13 cellular contexts compared by ENCODE assay signal in genomic region chr7:104137971-104138370, GRCh38.
DNase-seq lines count a peak whose midpoint lies in the region; ATAC-seq, FAIRE-seq and TF ChIP-seq lines count a peak whose summit lies in the region.
"Had no signal": no experiment of that assay in that cellular context is flagged by ENCODE, and none has a peak within 500 bp of the region (broad histone marks: within the 10 kb centered on the region; RNA-seq: fewer than 3 reads in every experiment).

No MANE protein-coding gene starts in this region.

- 44% methylated on average over 7 of the region's 7 CpGs for WGBS in smooth muscle cell (ENCODE audit: low lambda C conversion rate)

- H3K4me3 Mint-ChIP-seq in GM23338 (no peak overlapping the region), Calu3 (ENCODE audit: low read depth, unreplicated experiment) (no peak overlapping the region)
- no peak overlapping the region for H3K4me3 Mint-ChIP-seq in activated naive CD4-positive, alpha-beta T cell treated with anti-CD3 and anti-CD28 coated beads for 36 hours

- H3K36me3 ChIP-seq in GM23338 (ENCODE audit: insufficient read depth), result no peaks in the 10 kb centered on the region
- H3K36me3 ChIP-seq in adipocyte (ENCODE audit: control insufficient read depth, insufficient read depth, low read length, severe bottlenecking), result peaks cover 15% of the 10 kb centered on the region
- no peaks in the 10 kb centered on the region for H3K36me3 ChIP-seq in smooth muscle cell (ENCODE audit: low read depth)

- FAIRE-seq in GM12891 (lab: Jason Lieb, UNC), result no peak

- H3K9me3 Mint-ChIP-seq in GM23338 (no peaks in the 10 kb centered on the region), Calu3 (ENCODE audit: low read depth, unreplicated experiment) (no peaks in the 10 kb centered on the region)
- H3K9me3 Mint-ChIP-seq in activated naive CD4-positive, alpha-beta T cell treated with anti-CD3 and anti-CD28 coated beads for 36 hours, result no peaks in the 10 kb centered on the region

- H3K36me3 Mint-ChIP-seq in GM23338 (ENCODE audit: low read depth) (peaks cover 7% of the 10 kb centered on the region; the same call in 1 of the 3 replicates), Calu3 (ENCODE audit: insufficient read depth, unreplicated experiment) (no peaks in the 10 kb centered on the region)
- H3K36me3 Mint-ChIP-seq in activated naive CD4-positive, alpha-beta T cell treated with anti-CD3 and anti-CD28 coated beads for 36 hours (ENCODE audit: low read depth), result peaks cover 25% of the 10 kb centered on the region

- H3K27me3 ChIP-seq in GM23338 (ENCODE audit: insufficient read depth) (no peaks in the 10 kb centered on the region), adipocyte (replicated peaks; ENCODE audit: control insufficient read depth, insufficient read depth, low read length) (no peaks in the 10 kb centered on the region), foreskin keratinocyte (no peaks in the 10 kb centered on the region), smooth muscle cell (ENCODE audit: low read depth) (no peaks in the 10 kb centered on the region)

- no peak for TF ChIP-seq CTCF in GM23338 (conservative IDR thresholded peaks at IDR 0.05; ENCODE audit: low read depth in 2 of 2)
- TF ChIP-seq CTCF in foreskin keratinocyte (conservative IDR thresholded peaks at IDR 0.05), result no peak
- no peak for TF ChIP-seq CTCF in smooth muscle cell (IDR thresholded peaks at IDR 0.05; ENCODE audit: borderline replicate concordance, insufficient read depth, poor library complexity, severe bottlenecking)
- TF ChIP-seq CTCF in Calu3 (IDR thresholded peaks at IDR 0.05; ENCODE audit: unreplicated experiment), result no peak

- no peak overlapping the region for H3K4me2 ChIP-seq in GM23338
- H3K4me2 ChIP-seq in smooth muscle cell, result peak overlapping the region; percentile 31

- intact Hi-C loops in Calu3 (cut with micrococcal nuclease; ENCODE audit: unreplicated experiment), result no loop called here
- intact Hi-C loops in activated naive CD4-positive, alpha-beta T cell treated with anti-CD3 and anti-CD28 coated beads for 36 hours (cut with micrococcal nuclease), result no loop called here

- H3K9me2 ChIP-seq in GM23338 (ENCODE audit: insufficient read depth), result no peaks in the 10 kb centered on the region

- H3K4me3 ChIP-seq in GM23338 (no peak overlapping the region), adipocyte (ENCODE audit: low read length) (no peak overlapping the region), smooth muscle cell (no peak overlapping the region)

- no peak overlapping the region for H3K27ac ChIP-seq in GM23338 (ENCODE audit: low read depth)
- H3K27ac ChIP-seq in foreskin keratinocyte, result no peak overlapping the region
- H3K27ac ChIP-seq in smooth muscle cell (ENCODE audit: low read depth), result peak overlapping the region; percentile 11

- H3F3A ChIP-seq in GM23338 (replicated peaks; ENCODE audit: low read depth) (no peaks in the 10 kb centered on the region), smooth muscle cell (ENCODE audit: low read depth) (no peaks in the 10 kb centered on the region)

- H3K4me1 ChIP-seq in GM23338 (ENCODE audit: insufficient read depth) (0 out of 2 replicates have a peak, but pooled peaks cover 3% of the 10 kb centered on the region), adipocyte (ENCODE audit: control insufficient read depth, insufficient read depth, low read length) (peaks cover 18% of the 10 kb centered on the region), foreskin keratinocyte (no peaks in the 10 kb centered on the region), smooth muscle cell (ENCODE audit: low read depth) (no peaks in the 10 kb centered on the region)

- H2AFZ ChIP-seq in GM23338 (no peak overlapping the region), smooth muscle cell (ENCODE audit: low read depth) (no peak overlapping the region)

- peaks cover 5% of the 10 kb centered on the region; the same call in 1 of the 3 replicates for H3K4me1 Mint-ChIP-seq in GM23338
- no peaks in the 10 kb centered on the region for H3K4me1 Mint-ChIP-seq in Calu3 (ENCODE audit: low read depth, unreplicated experiment)
- peaks cover 6% of the 10 kb centered on the region for H3K4me1 Mint-ChIP-seq in activated naive CD4-positive, alpha-beta T cell treated with anti-CD3 and anti-CD28 coated beads for 36 hours (ENCODE audit: low read depth)

- DNase-seq in GM23338 (ENCODE audit: low spot score), result peak; percentile 21
- peak; percentile 22 for DNase-seq in adipocyte (ENCODE audit: low read depth)
- DNase-seq in foreskin keratinocyte, result peak in 1 of 2 donors; percentile 51
- DNase-seq in smooth muscle cell (lab: John Stamatoyannopoulos, UW; ENCODE audit: unreplicated experiment), result no peak
- DNase-seq in Calu3, result no peak
- DNase-seq in activated naive CD4-positive, alpha-beta T cell treated with anti-CD3 and anti-CD28 coated beads for 36 hours, result no peak
- DNase-seq in GM12891 (ENCODE audit: insufficient read length, low spot score), result no peak
- DNase-seq: COR-L47; effector CD8-positive, alpha-beta T cell; NCI-H1694; NCI-H748 treated with DMSO at 0.1 percent for 48 hours; SHP77 treated with DMSO at 0.1 percent for 48 hours had no signal

- no peak for TF ChIP-seq POLR2A in GM12891 (IDR thresholded peaks at IDR 0.05; ENCODE audit: low read depth, low read length)

- BruUV-seq in Calu3 (replicated peaks; lab: Mats Ljungman, UMichigan), result no TSS peak

- H3K27me3 Mint-ChIP-seq in GM23338 (ENCODE audit: insufficient read depth, low read depth, poor library complexity) (peaks cover 2% of the 10 kb centered on the region), Calu3 (ENCODE audit: unreplicated experiment) (no peaks in the 10 kb centered on the region)
- no peaks in the 10 kb centered on the region for H3K27me3 Mint-ChIP-seq in activated naive CD4-positive, alpha-beta T cell treated with anti-CD3 and anti-CD28 coated beads for 36 hours (ENCODE audit: low read depth)

- no peak overlapping the region for H3K27ac Mint-ChIP-seq in GM23338
- no peak overlapping the region for H3K27ac Mint-ChIP-seq in Calu3 (ENCODE audit: unreplicated experiment)
- no peak overlapping the region for H3K27ac Mint-ChIP-seq in activated naive CD4-positive, alpha-beta T cell treated with anti-CD3 and anti-CD28 coated beads for 36 hours

- no peaks in the 10 kb centered on the region for H3K9me3 ChIP-seq in adipocyte (ENCODE audit: control insufficient read depth, low read length)
- H3K9me3 ChIP-seq in smooth muscle cell (replicated peaks; ENCODE audit: low read depth), result no peaks in the 10 kb centered on the region

- ATAC-seq in GM23338, result peak; percentile 57
- ATAC-seq in foreskin keratinocyte, result peak; percentile 67
- no peak for ATAC-seq in GM21528 (IDR thresholded peaks at IDR 0.05; ENCODE audit: low FRiP score, unreplicated experiment)

- H3K9ac ChIP-seq in adipocyte (ENCODE audit: low read length) (no peak overlapping the region), smooth muscle cell (ENCODE audit: low read depth) (no peak overlapping the region)

- H3K79me2 ChIP-seq in GM23338 (replicated peaks; ENCODE audit: insufficient read depth) (no peaks in the 10 kb centered on the region), smooth muscle cell (ENCODE audit: low read depth) (no peaks in the 10 kb centered on the region)

- H4K20me1 ChIP-seq in GM23338 (replicated peaks; ENCODE audit: insufficient read depth), result no peaks in the 10 kb centered on the region
- H4K20me1 ChIP-seq in smooth muscle cell (ENCODE audit: low read depth), result no peaks in the 10 kb centered on the region

- CTCF ChIA-PET in Calu3 (lab: Charles Lee), result no interaction called here
- CTCF ChIA-PET in activated naive CD4-positive, alpha-beta T cell treated with anti-CD3 and anti-CD28 coated beads for 36 hours (lab: Charles Lee), result no interaction called here

TF ChIP-seq in GM23338, 12 proteins besides CTCF, POLR2A, EP300 and RAD21 (continues in another document):
- TF ChIP-seq ZNF331 (CRISPR knock-in tag; IDR thresholded peaks at IDR 0.05; ENCODE audit: low read depth) (no peak), EZH2 (IDR thresholded peaks at IDR 0.05; ENCODE audit: low read depth, unreplicated experiment) (no peak), POLR2AphosphoS5 (IDR thresholded peaks at IDR 0.05; ENCODE audit: low read depth) (no peak), NANOG (IDR thresholded peaks at IDR 0.05; ENCODE audit: borderline replicate concordance) (no peak)
- TF ChIP-seq, protein P1, sequence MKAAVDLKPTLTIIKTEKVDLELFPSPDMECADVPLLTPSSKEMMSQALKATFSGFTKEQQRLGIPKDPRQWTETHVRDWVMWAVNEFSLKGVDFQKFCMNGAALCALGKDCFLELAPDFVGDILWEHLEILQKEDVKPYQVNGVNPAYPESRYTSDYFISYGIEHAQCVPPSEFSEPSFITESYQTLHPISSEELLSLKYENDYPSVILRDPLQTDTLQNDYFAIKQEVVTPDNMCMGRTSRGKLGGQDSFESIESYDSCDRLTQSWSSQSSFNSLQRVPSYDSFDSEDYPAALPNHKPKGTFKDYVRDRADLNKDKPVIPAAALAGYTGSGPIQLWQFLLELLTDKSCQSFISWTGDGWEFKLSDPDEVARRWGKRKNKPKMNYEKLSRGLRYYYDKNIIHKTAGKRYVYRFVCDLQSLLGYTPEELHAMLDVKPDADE (IDR thresholded peaks at IDR 0.05), result no peak

TF ChIP-seq in GM12891, 5 proteins besides CTCF, POLR2A, EP300 and RAD21:
- TF ChIP-seq PAX5 (IDR thresholded peaks at IDR 0.05; ENCODE audit: insufficient read depth, low read length, severe bottlenecking) (no peak), SPI1 (IDR thresholded peaks at IDR 0.05; ENCODE audit: low read depth, low read length) (no peak), POU2F2 (IDR thresholded peaks at IDR 0.05; ENCODE audit: low read depth, low read length) (no peak), TAF1 (IDR thresholded peaks at IDR 0.05; ENCODE audit: low read depth, low read length) (no peak), POLR2AphosphoS5 (IDR thresholded peaks at IDR 0.05; ENCODE audit: low read depth, low read length) (no peak)

Comparison
In these comparisons a context has a peak if more than half of its experiments do, and no peak if none do; other contexts are left out.
1. DNase-seq: peak in GM23338 (single experiment) and adipocyte (single experiment); none in smooth muscle cell (single experiment), Calu3 (single experiment), activated naive CD4-positive, alpha-beta T cell treated with anti-CD3 and anti-CD28 coated beads for 36 hours (single experiment) and GM12891 (single experiment).